Comparison of ENCODE assay signal across 7 cellular contexts in the genomic region with DNA sequence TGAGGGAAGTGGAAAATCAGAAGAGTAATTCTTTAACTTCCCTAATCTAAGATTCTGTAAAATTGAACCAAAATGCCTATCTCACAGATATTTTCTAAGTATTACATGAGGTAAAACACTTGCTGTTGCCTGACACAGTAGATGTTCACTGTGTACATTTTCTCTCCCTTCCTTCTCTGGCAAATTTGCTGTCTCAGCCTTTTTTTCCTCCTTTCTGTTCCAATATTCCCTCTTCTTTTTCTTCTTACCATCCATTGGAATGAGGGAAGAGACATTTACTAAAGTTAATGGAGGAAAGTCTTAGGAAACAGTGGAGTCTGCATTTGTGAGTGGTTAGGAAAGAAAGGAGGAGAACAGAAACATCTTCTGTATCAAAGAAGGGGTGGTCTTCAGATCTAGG.
"Had no signal": no experiment of that assay in that cellular context is flagged by ENCODE, and none has a peak within 500 bp of the region (broad histone marks: within the 10 kb centered on the region; RNA-seq: fewer than 3 reads in every experiment).

No MANE protein-coding gene starts in this region.

- H2AFZ ChIP-seq: GM23338 had no signal

- DNase-seq: H9, HCEC 1CT, KG1 had no signal

- ATAC-seq: GM23338 had no signal

- H3K27ac ChIP-seq: HL-60 had no signal

- H3K4me3 ChIP-seq: GM23338 had no signal

- FAIRE-seq: H1, H54 had no signal

- H3K4me2 ChIP-seq: GM23338 had no signal
